In the genomic region with DNA sequence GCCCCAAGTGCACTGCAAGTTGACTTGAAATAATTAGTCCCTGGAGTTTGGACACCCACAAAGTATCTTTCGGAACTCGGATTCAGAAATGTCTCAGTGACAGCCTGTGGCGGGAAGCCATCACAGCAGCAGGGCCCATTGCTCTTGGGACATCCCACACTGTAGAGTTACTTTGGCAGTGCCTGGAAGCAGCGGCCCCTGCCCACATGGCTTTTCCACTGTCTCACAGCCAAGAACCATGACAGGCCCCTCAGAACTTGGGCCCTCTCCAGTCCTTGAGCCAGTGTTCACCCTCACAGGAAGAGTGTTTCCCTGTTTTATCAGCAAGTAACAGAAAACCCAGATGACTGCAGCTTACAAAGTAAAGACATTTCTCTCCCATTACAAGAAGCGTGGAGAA, we compare ENCODE assay signal across 18 cellular contexts.
"Had no signal": no experiment of that assay in that cellular context is flagged by ENCODE, and none has a peak within 500 bp of the region (broad histone marks: within the 10 kb centered on the region; RNA-seq: fewer than 3 reads in every experiment).

No MANE protein-coding gene starts in this region.

- DNase-seq: activated CD4-positive, alpha-beta T cell treated with anti-CD3 and anti-CD28 coated beads, Interleukin-2, amount 50 U/mL, for 1 hour; activated CD8-positive, alpha-beta T cell treated with anti-CD3 and anti-CD28 coated beads, Interleukin-2, amount 10 ng/mL, durations not matched to agents 7 days and 5 days; activated naive CD4-positive, alpha-beta T cell; activated T-cell treated with anti-CD3 and anti-CD28 coated beads, Interleukin-2, amount 50 U/mL, for 1 hour; cortex of kidney; kidney glomerular epithelial cell; mesenchymal stem cell; mucosa of descending colon; nephron progenitor cell; SK-N-SH; stimulated activated CD4-positive, alpha-beta T cell treated with anti-CD3 and anti-CD28 coated beads, Interleukin-4, amount 100 ng/mL, for 1 hour; stimulated activated naive CD4-positive, alpha-beta T cell; T-helper 2 cell; tibial artery had no signal

- H3K36me3 ChIP-seq: tibial artery had no signal

- H3K27me3 Mint-ChIP-seq: activated naive CD8-positive, alpha-beta T cell had no signal

- H3K4me2 ChIP-seq: SK-N-SH had no signal

- H3K9me3 ChIP-seq: mucosa of descending colon, SK-N-SH, tibial artery had no signal

- H3K27me3 ChIP-seq: tibial artery had no signal

- ATAC-seq: activated CD4-positive, CD25-positive, alpha-beta regulatory T cell treated with anti-CD3 and anti-CD28 coated beads, Interleukin-2, amount 50 U/mL, for 24 hours; activated CD8-positive, alpha-beta T cell treated with anti-CD3 and anti-CD28 coated beads, Interleukin-2, amount 10 ng/mL, durations not matched to agents 7 days and 5 days; mucosa of descending colon had no signal

- H3K9me2 ChIP-seq: SK-N-SH had no signal

- H3K9ac ChIP-seq: SK-N-SH had no signal

- H3K4me3 ChIP-seq: mucosa of descending colon, tibial artery had no signal

- H3K27ac ChIP-seq: epithelial cell of prostate, tibial artery, VCaP had no signal

- H3K4me3 Mint-ChIP-seq: activated CD8-positive, alpha-beta T cell treated with anti-CD3 and anti-CD28 coated beads, Interleukin-2, amount 10 ng/mL, durations not matched to agents 7 days and 5 days; activated naive CD8-positive, alpha-beta T cell; nephron progenitor cell had no signal

- H3K36me3 Mint-ChIP-seq: activated naive CD8-positive, alpha-beta T cell had no signal

- H3K27ac Mint-ChIP-seq: activated CD8-positive, alpha-beta T cell treated with anti-CD3 and anti-CD28 coated beads, Interleukin-2, amount 10 ng/mL, durations not matched to agents 7 days and 5 days; activated naive CD8-positive, alpha-beta T cell; nephron progenitor cell had no signal
